12 cellular contexts compared by ENCODE assay signal in genomic region chr2:199581504-199581903, GRCh38.
DNase-seq lines count a peak whose midpoint lies in the region; ATAC-seq and TF ChIP-seq lines count a peak whose summit lies in the region.
"Had no signal": no experiment of that assay in that cellular context is flagged by ENCODE, and none has a peak within 500 bp of the region (broad histone marks: within the 10 kb centered on the region; RNA-seq: fewer than 3 reads in every experiment).

No MANE protein-coding gene starts in this region.

- H3K4me3 ChIP-seq in AG10803 (ENCODE audit: low read length) (peak overlapping the region; percentile 51), fibroblast of pulmonary artery (replicated peaks; ENCODE audit: low read depth, low read length) (peak overlapping the region; percentile 54), ovary (peak overlapping the region; percentile 18)

- in situ Hi-C loops in ACHN (cut with HindIII; ENCODE audit: low pct_ligation_motif_present, low pct_unique_long_range_greater_than_20kb, low sequenced_read_pairs) (no loop called here), KBM-7 (cut with MboI; ENCODE audit: low pct_unique_long_range_greater_than_20kb, low sequenced_read_pairs) (no loop called here)

- WGBS in ovary, 3 donors, result 4 to 9% (median 8%) methylated on average over 6 of the region's 6 CpGs

- no peak for TF ChIP-seq POLR2A in ovary (IDR thresholded peaks at IDR 0.05)

- ATAC-seq in HG02870 (IDR thresholded peaks at IDR 0.05; ENCODE audit: unreplicated experiment) (no peak), HG03039 (IDR thresholded peaks at IDR 0.05; ENCODE audit: unreplicated experiment) (no peak)
- ATAC-seq: stimulated activated effector memory CD8-positive, alpha-beta T cell treated with anti-CD3 and anti-CD28 coated beads, Interleukin-12 subunit alpha, Interleukin-12 subunit beta, amount 100 ng/mL, for 72 hours had no signal

- no peak for TF ChIP-seq EP300 in ovary (IDR thresholded peaks at IDR 0.05)

- TF ChIP-seq CTCF in AG10803 (conservative IDR thresholded peaks at IDR 0.05; ENCODE audit: low read length), result no peak
- TF ChIP-seq CTCF in fibroblast of pulmonary artery (IDR thresholded peaks at IDR 0.05; ENCODE audit: low read length, missing control alignments), result no peak
- no peak for TF ChIP-seq CTCF in ovary (IDR thresholded peaks at IDR 0.05)

- no peaks in the 10 kb centered on the region for H3K36me3 ChIP-seq in ovary

- H3K4me1 ChIP-seq in ovary (ENCODE audit: insufficient read depth), result no peaks in the 10 kb centered on the region

- no peak overlapping the region for H3K27ac ChIP-seq in ovary

- DNase-seq in AG10803 (ENCODE audit: low read depth) (no peak), NCI-H69 (lab: John Stamatoyannopoulos, UW) (peak; percentile 1), fibroblast of pulmonary artery (ENCODE audit: low read depth) (no peak), ovary (no peak), ACHN (no peak), KBM-7 (no peak)
- DNase-seq: activated T-cell treated with anti-CD3 and anti-CD28 coated beads, Interleukin-2, amount 50 U/mL, for 1 hour; CD4-positive, alpha-beta T cell; NCI-H187 treated with DMSO at 0.1 percent for 48 hours had no signal

- intact Hi-C loops in ovary (cut with DNase I), result no loop called here

- no peaks in the 10 kb centered on the region for H3K9me3 ChIP-seq in ovary

- no peaks in the 10 kb centered on the region for H3K27me3 ChIP-seq in ovary
